17 cellular contexts compared by ENCODE assay signal in genomic region chr22:11605468-11605981, GRCh38.
"Had no signal": no experiment of that assay in that cellular context is flagged by ENCODE, and none has a peak within 500 bp of the region (broad histone marks: within the 10 kb centered on the region; RNA-seq: fewer than 3 reads in every experiment).

No MANE protein-coding gene starts in this region.

- H3K36me3 ChIP-seq: neural progenitor cell, thoracic aorta, transverse colon had no signal

- H3K9ac ChIP-seq: neural progenitor cell had no signal

- DNase-seq: cerebellar nuclear complex; effector CD4-positive, alpha-beta T cell; endodermal cell; erythroblast; foreskin melanocyte; kidney glomerular epithelial cell; occipital lobe; stimulated activated CD4-positive, alpha-beta T cell treated with anti-CD3 and anti-CD28 coated beads, Interleukin-2, amount 100 ng/mL, for 24 hours; stimulated activated CD4-positive, alpha-beta T cell treated with anti-CD3 and anti-CD28 coated beads, Interleukin-4, amount 100 ng/mL, for 4 hours; stimulated activated naive B cell treated with anti-CD40 and anti-IgM and Interleukin-4, amounts not matched to agents 10 μg/mL and 1 μg/mL and 100 μg/mL, for 72 hours; stimulated activated naive CD8-positive, alpha-beta T cell treated with anti-CD3 and anti-CD28 coated beads, Interleukin-15, amount 100 ng/mL, for 72 hours; transverse colon had no signal

- H3K27ac ChIP-seq: hepatocyte, neural progenitor cell, thoracic aorta, transverse colon had no signal

- H3K4me1 ChIP-seq: neural progenitor cell, transverse colon had no signal

- H3K27me3 ChIP-seq: hepatocyte, neural progenitor cell, transverse colon had no signal

- ATAC-seq: natural killer cell treated with Interleukin-12 subunit alpha and Interleukin-12 subunit beta and Interleukin-15 and Interleukin-18, amount 100 ng/mL, for 72 hours; sciatic nerve; stimulated activated naive B cell treated with anti-CD40 and anti-IgM and Interleukin-4, amounts not matched to agents 10 μg/mL and 1 μg/mL and 100 μg/mL, for 72 hours; stimulated activated naive CD8-positive, alpha-beta T cell treated with anti-CD3 and anti-CD28 coated beads, Interleukin-15, amount 100 ng/mL, for 72 hours had no signal

- H3K4me3 ChIP-seq: hepatocyte, neural progenitor cell, thoracic aorta, transverse colon had no signal
